28 cellular contexts compared by ENCODE assay signal in genomic region chr2:149763358-149763757, GRCh38.
"Had no signal": no experiment of that assay in that cellular context is flagged by ENCODE, and none has a peak within 500 bp of the region (broad histone marks: within the 10 kb centered on the region; RNA-seq: fewer than 3 reads in every experiment).

No MANE protein-coding gene starts in this region.

- H3K4me3 ChIP-seq: colonic mucosa, coronary artery, dorsolateral prefrontal cortex, esophagus muscularis mucosa, esophagus squamous epithelium, gastrocnemius medialis, gastroesophageal sphincter, heart left ventricle, heart right ventricle had no signal

- H3K36me3 ChIP-seq: colonic mucosa, esophagus muscularis mucosa, esophagus squamous epithelium, gastrocnemius medialis, gastroesophageal sphincter, heart left ventricle, heart right ventricle had no signal

- H3K9me3 ChIP-seq: colonic mucosa, esophagus muscularis mucosa, esophagus squamous epithelium, gastrocnemius medialis, gastroesophageal sphincter had no signal

- H3K27me3 Mint-ChIP-seq: dendritic cell treated with granulocyte-macrophage colony-stimulating factor and Interleukin-4, amounts not matched to agents 40 ng/mL and 50 ng/mL, for 4 days; effector memory CD8-positive, alpha-beta T cell had no signal

- DNase-seq: colonic mucosa; cortex of kidney; dermis blood vessel endothelial cell; dorsolateral prefrontal cortex; effector CD4-positive, alpha-beta T cell; effector CD8-positive, alpha-beta T cell; effector memory CD4-positive, alpha-beta T cell; effector memory CD8-positive, alpha-beta T cell; endodermal cell; erythroblast; esophagus squamous epithelium; foreskin fibroblast; foreskin keratinocyte; foreskin melanocyte; gastrocnemius medialis; glutamatergic neuron; head of caudate nucleus; heart left ventricle; heart right ventricle had no signal

- H3K27me3 ChIP-seq: colonic mucosa, dorsolateral prefrontal cortex, esophagus muscularis mucosa, esophagus squamous epithelium, foreskin keratinocyte, gastrocnemius medialis, gastroesophageal sphincter, heart left ventricle, heart right ventricle had no signal

- H3K4me1 ChIP-seq: colonic mucosa, gastrocnemius medialis, heart right ventricle had no signal

- ATAC-seq: effector memory CD8-positive, alpha-beta T cell; esophagus mucosa; foreskin keratinocyte; gastrocnemius medialis; gastroesophageal sphincter; heart left ventricle; heart right ventricle had no signal

- H3K9me3 Mint-ChIP-seq: effector memory CD8-positive, alpha-beta T cell; endodermal cell had no signal

- H3K4me3 Mint-ChIP-seq: dendritic cell treated with granulocyte-macrophage colony-stimulating factor and Interleukin-4, amounts not matched to agents 40 ng/mL and 50 ng/mL, for 4 days; effector memory CD8-positive, alpha-beta T cell; endodermal cell had no signal

- H3K27ac ChIP-seq: colonic mucosa, coronary artery, dorsolateral prefrontal cortex, epithelial cell of prostate, esophagus muscularis mucosa, esophagus squamous epithelium, foreskin keratinocyte, gastrocnemius medialis, gastroesophageal sphincter, heart left ventricle, heart right ventricle had no signal

- H3K27ac Mint-ChIP-seq: dendritic cell treated with granulocyte-macrophage colony-stimulating factor and Interleukin-4, amounts not matched to agents 40 ng/mL and 50 ng/mL, for 4 days; effector memory CD8-positive, alpha-beta T cell; endodermal cell had no signal

- FAIRE-seq: colon, endothelial cell of umbilical vein, frontal cortex had no signal
